Comparison of ENCODE assay signal across 2 cellular contexts in the genomic region with DNA sequence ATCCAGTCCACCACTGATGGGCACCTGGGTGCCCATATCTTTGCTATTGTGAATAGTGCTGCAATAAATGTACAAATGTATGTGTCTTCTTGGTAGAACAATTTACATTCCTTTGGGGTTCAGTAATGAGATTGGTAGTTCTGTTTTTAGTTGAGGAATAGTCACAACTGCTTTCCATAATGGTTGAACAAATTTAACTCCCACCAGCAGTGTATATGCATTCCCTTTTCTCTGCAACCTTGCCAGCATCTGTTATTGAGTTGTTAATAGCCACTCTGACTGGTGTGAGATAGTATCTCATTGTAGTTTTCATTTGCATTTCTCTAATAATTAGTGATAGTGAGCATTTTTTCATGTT.
TF ChIP-seq lines count a peak whose summit lies in the region.

No MANE protein-coding gene starts in this region.

TF ChIP-seq in GM23338, 12 proteins besides CTCF, POLR2A, EP300 and RAD21:
- TF ChIP-seq, protein P1, sequence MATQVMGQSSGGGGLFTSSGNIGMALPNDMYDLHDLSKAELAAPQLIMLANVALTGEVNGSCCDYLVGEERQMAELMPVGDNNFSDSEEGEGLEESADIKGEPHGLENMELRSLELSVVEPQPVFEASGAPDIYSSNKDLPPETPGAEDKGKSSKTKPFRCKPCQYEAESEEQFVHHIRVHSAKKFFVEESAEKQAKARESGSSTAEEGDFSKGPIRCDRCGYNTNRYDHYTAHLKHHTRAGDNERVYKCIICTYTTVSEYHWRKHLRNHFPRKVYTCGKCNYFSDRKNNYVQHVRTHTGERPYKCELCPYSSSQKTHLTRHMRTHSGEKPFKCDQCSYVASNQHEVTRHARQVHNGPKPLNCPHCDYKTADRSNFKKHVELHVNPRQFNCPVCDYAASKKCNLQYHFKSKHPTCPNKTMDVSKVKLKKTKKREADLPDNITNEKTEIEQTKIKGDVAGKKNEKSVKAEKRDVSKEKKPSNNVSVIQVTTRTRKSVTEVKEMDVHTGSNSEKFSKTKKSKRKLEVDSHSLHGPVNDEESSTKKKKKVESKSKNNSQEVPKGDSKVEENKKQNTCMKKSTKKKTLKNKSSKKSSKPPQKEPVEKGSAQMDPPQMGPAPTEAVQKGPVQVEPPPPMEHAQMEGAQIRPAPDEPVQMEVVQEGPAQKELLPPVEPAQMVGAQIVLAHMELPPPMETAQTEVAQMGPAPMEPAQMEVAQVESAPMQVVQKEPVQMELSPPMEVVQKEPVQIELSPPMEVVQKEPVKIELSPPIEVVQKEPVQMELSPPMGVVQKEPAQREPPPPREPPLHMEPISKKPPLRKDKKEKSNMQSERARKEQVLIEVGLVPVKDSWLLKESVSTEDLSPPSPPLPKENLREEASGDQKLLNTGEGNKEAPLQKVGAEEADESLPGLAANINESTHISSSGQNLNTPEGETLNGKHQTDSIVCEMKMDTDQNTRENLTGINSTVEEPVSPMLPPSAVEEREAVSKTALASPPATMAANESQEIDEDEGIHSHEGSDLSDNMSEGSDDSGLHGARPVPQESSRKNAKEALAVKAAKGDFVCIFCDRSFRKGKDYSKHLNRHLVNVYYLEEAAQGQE (IDR thresholded peaks at IDR 0.05; ENCODE audit: unreplicated experiment) = no peak
TF ChIP-seq in GM23338: peak in this region for 0.

TF ChIP-seq in GM12878, 131 proteins besides CTCF, POLR2A, EP300 and RAD21:
- TF ChIP-seq CBX5 (IDR thresholded peaks at IDR 0.05; ENCODE audit: low read depth) (no peak), NRF1 (conservative IDR thresholded peaks at IDR 0.05; ENCODE audit: low read depth, low read length) (no peak), KAT2A (conservative IDR thresholded peaks at IDR 0.05; ENCODE audit: control insufficient read depth, low read depth, low read length) (no peak), IKZF1 (conservative IDR thresholded peaks at IDR 0.05) (0 out of 2 replicates have a peak, but pooled peaks have one; percentile 19), GATAD2B (conservative IDR thresholded peaks at IDR 0.05; ENCODE audit: low read depth) (no peak), POU2F2 (IDR thresholded peaks at IDR 0.05; ENCODE audit: borderline replicate concordance, low read depth, low read length) (no peak), RUNX3 (IDR thresholded peaks at IDR 0.05; ENCODE audit: low read length) (no peak; the same call in 1 of the 2 replicates), FOXK2 (IDR thresholded peaks at IDR 0.05) (no peak), MTA2 (IDR thresholded peaks at IDR 0.05; ENCODE audit: low read depth) (peak; percentile 77), MEF2B (IDR thresholded peaks at IDR 0.05; ENCODE audit: partially characterized antibody, poor library complexity, severe bottlenecking) (peak; percentile 23), TCF3 (IDR thresholded peaks at IDR 0.05; ENCODE audit: borderline replicate concordance, insufficient read depth, low read depth, low read length) (no peak), SMAD5 (IDR thresholded peaks at IDR 0.05; ENCODE audit: low read depth) (no peak), IKZF2 (IDR thresholded peaks at IDR 0.05) (peak in 1 of 2 experiments; percentile 31; a peak in 1 of 4 replicates), ZNF622 (IDR thresholded peaks at IDR 0.05) (no peak), RB1 (IDR thresholded peaks at IDR 0.05; ENCODE audit: borderline replicate concordance) (no peak), ZNF217 (IDR thresholded peaks at IDR 0.05) (0 out of 2 replicates have a peak, but pooled peaks have one; percentile 29)
- TF ChIP-seq, protein P2, sequence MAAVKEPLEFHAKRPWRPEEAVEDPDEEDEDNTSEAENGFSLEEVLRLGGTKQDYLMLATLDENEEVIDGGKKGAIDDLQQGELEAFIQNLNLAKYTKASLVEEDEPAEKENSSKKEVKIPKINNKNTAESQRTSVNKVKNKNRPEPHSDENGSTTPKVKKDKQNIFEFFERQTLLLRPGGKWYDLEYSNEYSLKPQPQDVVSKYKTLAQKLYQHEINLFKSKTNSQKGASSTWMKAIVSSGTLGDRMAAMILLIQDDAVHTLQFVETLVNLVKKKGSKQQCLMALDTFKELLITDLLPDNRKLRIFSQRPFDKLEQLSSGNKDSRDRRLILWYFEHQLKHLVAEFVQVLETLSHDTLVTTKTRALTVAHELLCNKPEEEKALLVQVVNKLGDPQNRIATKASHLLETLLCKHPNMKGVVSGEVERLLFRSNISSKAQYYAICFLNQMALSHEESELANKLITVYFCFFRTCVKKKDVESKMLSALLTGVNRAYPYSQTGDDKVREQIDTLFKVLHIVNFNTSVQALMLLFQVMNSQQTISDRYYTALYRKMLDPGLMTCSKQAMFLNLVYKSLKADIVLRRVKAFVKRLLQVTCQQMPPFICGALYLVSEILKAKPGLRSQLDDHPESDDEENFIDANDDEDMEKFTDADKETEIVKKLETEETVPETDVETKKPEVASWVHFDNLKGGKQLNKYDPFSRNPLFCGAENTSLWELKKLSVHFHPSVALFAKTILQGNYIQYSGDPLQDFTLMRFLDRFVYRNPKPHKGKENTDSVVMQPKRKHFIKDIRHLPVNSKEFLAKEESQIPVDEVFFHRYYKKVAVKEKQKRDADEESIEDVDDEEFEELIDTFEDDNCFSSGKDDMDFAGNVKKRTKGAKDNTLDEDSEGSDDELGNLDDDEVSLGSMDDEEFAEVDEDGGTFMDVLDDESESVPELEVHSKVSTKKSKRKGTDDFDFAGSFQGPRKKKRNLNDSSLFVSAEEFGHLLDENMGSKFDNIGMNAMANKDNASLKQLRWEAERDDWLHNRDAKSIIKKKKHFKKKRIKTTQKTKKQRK (IDR thresholded peaks at IDR 0.05; ENCODE audit: low read depth, low read length) = no peak
- TF ChIP-seq, protein P3, sequence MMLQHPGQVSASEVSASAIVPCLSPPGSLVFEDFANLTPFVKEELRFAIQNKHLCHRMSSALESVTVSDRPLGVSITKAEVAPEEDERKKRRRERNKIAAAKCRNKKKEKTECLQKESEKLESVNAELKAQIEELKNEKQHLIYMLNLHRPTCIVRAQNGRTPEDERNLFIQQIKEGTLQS (IDR thresholded peaks at IDR 0.05; ENCODE audit: borderline replicate concordance, extremely low read depth, low read depth, low read length) = no peak
- TF ChIP-seq, protein P4, sequence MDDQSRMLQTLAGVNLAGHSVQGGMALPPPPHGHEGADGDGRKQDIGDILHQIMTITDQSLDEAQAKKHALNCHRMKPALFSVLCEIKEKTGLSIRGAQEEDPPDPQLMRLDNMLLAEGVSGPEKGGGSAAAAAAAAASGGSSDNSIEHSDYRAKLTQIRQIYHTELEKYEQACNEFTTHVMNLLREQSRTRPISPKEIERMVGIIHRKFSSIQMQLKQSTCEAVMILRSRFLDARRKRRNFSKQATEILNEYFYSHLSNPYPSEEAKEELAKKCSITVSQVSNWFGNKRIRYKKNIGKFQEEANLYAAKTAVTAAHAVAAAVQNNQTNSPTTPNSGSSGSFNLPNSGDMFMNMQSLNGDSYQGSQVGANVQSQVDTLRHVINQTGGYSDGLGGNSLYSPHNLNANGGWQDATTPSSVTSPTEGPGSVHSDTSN (IDR thresholded peaks at IDR 0.05; ENCODE audit: insufficient replicate concordance, low read depth, low read length) = no peak
